Comparison of ENCODE assay signal across 24 cellular contexts in genomic region chr17:52724578-52724977, GRCh38.
"Had no signal": no experiment of that assay in that cellular context is flagged by ENCODE, and none has a peak within 500 bp of the region (broad histone marks: within the 10 kb centered on the region; RNA-seq: fewer than 3 reads in every experiment).

No MANE protein-coding gene starts in this region.

- DNase-seq: colonic mucosa; cortex of kidney; dermis blood vessel endothelial cell; dorsolateral prefrontal cortex; effector CD4-positive, alpha-beta T cell; effector CD8-positive, alpha-beta T cell; effector memory CD4-positive, alpha-beta T cell; effector memory CD8-positive, alpha-beta T cell; erythroblast; esophagus squamous epithelium; foreskin fibroblast; foreskin keratinocyte; foreskin melanocyte; gastrocnemius medialis; glutamatergic neuron; head of caudate nucleus; heart left ventricle; heart right ventricle had no signal

- H3K9me3 ChIP-seq: colonic mucosa, esophagus muscularis mucosa, esophagus squamous epithelium, gastrocnemius medialis, gastroesophageal sphincter, heart left ventricle, heart right ventricle had no signal

- H3K36me3 ChIP-seq: colonic mucosa, esophagus muscularis mucosa, esophagus squamous epithelium, gastrocnemius medialis, gastroesophageal sphincter, heart left ventricle, heart right ventricle had no signal

- H3K27me3 Mint-ChIP-seq: dendritic cell treated with granulocyte-macrophage colony-stimulating factor and Interleukin-4, amounts not matched to agents 40 ng/mL and 50 ng/mL, for 4 days; effector memory CD8-positive, alpha-beta T cell had no signal

- H3K4me3 ChIP-seq: colonic mucosa, coronary artery, dorsolateral prefrontal cortex, esophagus muscularis mucosa, esophagus squamous epithelium, gastrocnemius medialis, gastroesophageal sphincter, heart left ventricle, heart right ventricle had no signal

- H3K27me3 ChIP-seq: colonic mucosa, esophagus muscularis mucosa, esophagus squamous epithelium, foreskin keratinocyte, gastrocnemius medialis, gastroesophageal sphincter, heart left ventricle, heart right ventricle had no signal

- H3K4me1 ChIP-seq: colonic mucosa, esophagus muscularis mucosa, esophagus squamous epithelium, foreskin keratinocyte, gastrocnemius medialis, gastroesophageal sphincter, heart left ventricle, heart right ventricle had no signal

- H3K9me3 Mint-ChIP-seq: dendritic cell treated with granulocyte-macrophage colony-stimulating factor and Interleukin-4, amounts not matched to agents 40 ng/mL and 50 ng/mL, for 4 days had no signal

- H3K27ac ChIP-seq: colonic mucosa, coronary artery, dorsolateral prefrontal cortex, epithelial cell of prostate, esophagus muscularis mucosa, esophagus squamous epithelium, foreskin keratinocyte, gastrocnemius medialis, gastroesophageal sphincter, heart left ventricle, heart right ventricle had no signal

- H3K27ac Mint-ChIP-seq: dendritic cell treated with granulocyte-macrophage colony-stimulating factor and Interleukin-4, amounts not matched to agents 40 ng/mL and 50 ng/mL, for 4 days; effector memory CD8-positive, alpha-beta T cell had no signal

- H3K4me3 Mint-ChIP-seq: dendritic cell treated with granulocyte-macrophage colony-stimulating factor and Interleukin-4, amounts not matched to agents 40 ng/mL and 50 ng/mL, for 4 days; effector memory CD8-positive, alpha-beta T cell had no signal

- ATAC-seq: effector memory CD8-positive, alpha-beta T cell; esophagus mucosa; foreskin keratinocyte; gastrocnemius medialis; gastroesophageal sphincter; heart left ventricle; heart right ventricle had no signal
